ENCODE assay signal across 24 cellular contexts in the genomic region with DNA sequence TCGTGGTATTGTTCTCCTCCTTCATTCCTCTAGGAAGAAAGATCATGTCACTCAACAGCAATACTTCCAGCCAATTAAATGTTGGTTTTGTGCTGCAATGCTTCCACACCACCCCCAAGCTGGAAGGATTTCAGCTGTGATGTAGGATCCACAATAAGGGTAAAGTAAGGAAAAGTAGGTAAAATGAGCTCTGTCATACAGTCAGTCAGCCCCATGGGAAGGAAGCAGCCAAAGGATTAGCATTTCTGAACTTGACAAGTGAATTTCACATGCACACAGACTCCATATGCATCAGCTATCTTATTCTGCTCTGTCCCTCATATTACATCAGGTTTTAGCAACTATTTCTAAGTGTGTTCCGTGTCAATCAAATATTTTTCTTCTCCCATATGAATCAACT.
DNase-seq lines count a peak whose midpoint lies in the region; ATAC-seq, FAIRE-seq and TF ChIP-seq lines count a peak whose summit lies in the region.
"Had no signal": no experiment of that assay in that cellular context is flagged by ENCODE, and none has a peak within 500 bp of the region (broad histone marks: within the 10 kb centered on the region; RNA-seq: fewer than 3 reads in every experiment).

No MANE protein-coding gene starts in this region.

- H4K20me1 ChIP-seq in K562 (replicated peaks; ENCODE audit: control insufficient read depth, insufficient read depth, low read length) = no peaks in the 10 kb centered on the region
- H4K20me1 ChIP-seq in neural cell (ENCODE audit: insufficient read depth) = no peaks in the 10 kb centered on the region
- H4K20me1 ChIP-seq: BLaER1 treated with 17β-estradiol and CSF1 and Interleukin-3, amounts not matched to agents 10 nM and 100 nM had no signal

- H3K9ac ChIP-seq in K562 (ENCODE audit: insufficient read depth in 1 of 2, low read depth in 2 of 2, low read length in 2 of 2) (no peak overlapping the region), neural cell (ENCODE audit: low read length) (no peak overlapping the region)
- H3K9ac ChIP-seq: BLaER1 treated with 17β-estradiol and CSF1 and Interleukin-3, amounts not matched to agents 10 nM and 100 nM had no signal

- H2AFZ ChIP-seq in K562 (ENCODE audit: low read depth, low read length) (no peak overlapping the region), neural cell (ENCODE audit: low read depth, low read length) (no peak overlapping the region)

- TF ChIP-seq RAD21 in K562 (CRISPR knock-in tag; conservative IDR thresholded peaks at IDR 0.05 in 1 of 2, IDR thresholded peaks at IDR 0.05 in 1 of 2) (no peak), neural cell (conservative IDR thresholded peaks at IDR 0.05) (peak; percentile 34)

- H3K4me1 Mint-ChIP-seq in CD8-positive, alpha-beta memory T cell = no peaks in the 10 kb centered on the region

- WGBS in K562 (ENCODE audit: insufficient coverage, low coverage, missing lambda C conversion rate) = 39% methylated on average over 2 of the region's 2 CpGs

- TF ChIP-seq EP300 in K562 (IDR thresholded peaks at IDR 0.05; ENCODE audit: low read length) = no peak
- peak; percentile 92 for TF ChIP-seq EP300 in neural cell (conservative IDR thresholded peaks at IDR 0.05; ENCODE audit: poor library complexity, severe bottlenecking)

- no peak for TF ChIP-seq POLR2A in K562 (conservative IDR thresholded peaks at IDR 0.05)

- H3K79me2 ChIP-seq in K562 (ENCODE audit: control insufficient read depth, insufficient read depth, low read length) (no peaks in the 10 kb centered on the region), neural cell (replicated peaks; ENCODE audit: insufficient read depth, low read length) (peaks cover 17% of the 10 kb centered on the region)

- H3K9me3 Mint-ChIP-seq in CD8-positive, alpha-beta memory T cell = peaks cover 0 to 2% (median 0%) of the 10 kb centered on the region in 5 donors
- H3K9me3 Mint-ChIP-seq: CD4-positive, alpha-beta T cell; CD8-positive, alpha-beta T cell had no signal

- POLR2A ChIA-PET in A673 (lab: Charles Lee; ENCODE audit: low non-redundant PET) = no interaction called here
- POLR2A ChIA-PET in K562 (lab: Yijun Ruan, JAX) = interaction anchor here (1.6 kb wide), 1 partner anchor 20 kb away, joined by 4 read pairs; no protein-coding TSS in a partner anchor
- POLR2A ChIA-PET in CD8-positive, alpha-beta memory T cell (lab: Charles Lee) = no interaction called here

- no peak for FAIRE-seq in K562 (lab: Jason Lieb, UNC)
- FAIRE-seq in urothelium cell line (lab: Jason Lieb, UNC) = peak; percentile 95
- FAIRE-seq: A549, G401.6, GM12891, GM19239 had no signal

- H3K36me3 Mint-ChIP-seq in CD8-positive, alpha-beta memory T cell = no peaks in the 10 kb centered on the region
- H3K36me3 Mint-ChIP-seq: CD8-positive, alpha-beta T cell had no signal

- intact Hi-C loops in A673 (cut with micrococcal nuclease; ENCODE audit: unreplicated experiment) (no loop called here), K562 (cut with micrococcal nuclease) (no loop called here)

- DNase-seq in A673 (ENCODE audit: low spot score) (peak; percentile 30), K562 (ENCODE audit: extremely low read depth in 1 of 4, low spot score in 3 of 4) (no peak), urothelium cell line (ENCODE audit: low spot score) (no peak), foreskin melanocyte (no peak), activated gamma-delta T cell (lab: John Stamatoyannopoulos, UW) (no peak)
- no peak for DNase-seq in CD8-positive, alpha-beta memory T cell
- DNase-seq: ACHN; CD4-positive, alpha-beta T cell; CD8-positive, alpha-beta T cell; COR-L47; DMS 273 treated with DMSO at 0.1 percent for 48 hours; DMS153; DMS53; DMS79; DND-41; GF-D8 had no signal

- H3K4me2 ChIP-seq in K562 (ENCODE audit: insufficient read depth, low read length) (no peak overlapping the region), neural cell (ENCODE audit: low read length) (peak overlapping the region; percentile 2)
- H3K4me2 ChIP-seq: A549; BLaER1 treated with 17β-estradiol and CSF1 and Interleukin-3, amounts not matched to agents 10 nM and 100 nM had no signal

- ATAC-seq in K562 = no peak
- ATAC-seq: A549; CD8-positive, alpha-beta T cell had no signal

- H3K9me3 ChIP-seq in A673 (ENCODE audit: low read depth, low read length, poor library complexity, severe bottlenecking) = no peaks in the 10 kb centered on the region
- no peaks in the 10 kb centered on the region for H3K9me3 ChIP-seq in K562 (replicated peaks; ENCODE audit: control insufficient read depth, insufficient read depth, low read depth, low read length)
- H3K9me3 ChIP-seq in neural cell (ENCODE audit: low read length) = no peaks in the 10 kb centered on the region
- H3K9me3 ChIP-seq in CD8-positive, alpha-beta memory T cell (ENCODE audit: low read length) = no peaks in the 10 kb centered on the region
- H3K9me3 ChIP-seq: A549; BLaER1 treated with 17β-estradiol and CSF1 and Interleukin-3, amounts not matched to agents 10 nM and 100 nM had no signal

- H3K9me1 ChIP-seq in K562 (ENCODE audit: control insufficient read depth, insufficient read depth, low read length) = no peaks in the 10 kb centered on the region

- H3K27ac ChIP-seq in A673 (ENCODE audit: low read depth, low read length, poor library complexity, severe bottlenecking) = peak overlapping the region; percentile 3
- no peak overlapping the region for H3K27ac ChIP-seq in K562 (ENCODE audit: extremely low read depth, low read depth, low read length)
- H3K27ac ChIP-seq in neural cell (ENCODE audit: low read length) = peak overlapping the region; percentile 90
- no peak overlapping the region for H3K27ac ChIP-seq in CD8-positive, alpha-beta memory T cell (ENCODE audit: low read depth, low read length)
- H3K27ac ChIP-seq: 22Rv1; A549; BLaER1 treated with 17β-estradiol and CSF1 and Interleukin-3, amounts not matched to agents 10 nM and 100 nM; C4-2B had no signal

- TF ChIP-seq CTCF in A673 (conservative IDR thresholded peaks at IDR 0.05; ENCODE audit: low read depth, low read length) (no peak), K562 (IDR thresholded peaks at IDR 0.05 in 2 of 3, conservative IDR thresholded peaks at IDR 0.05 in 1 of 3; ENCODE audit: insufficient read depth in 2 of 3, low read depth in 1 of 3, low read length in 3 of 3) (no peak), neural cell (IDR thresholded peaks at IDR 0.05; ENCODE audit: poor library complexity, severe bottlenecking) (no peak)

- no peaks in the 10 kb centered on the region for H3K36me3 ChIP-seq in A673 (ENCODE audit: insufficient read depth, low read length, poor library complexity, severe bottlenecking)
- no peaks in the 10 kb centered on the region for H3K36me3 ChIP-seq in K562 (ENCODE audit: control insufficient read depth, insufficient read depth, low read length)
- H3K36me3 ChIP-seq in neural cell (ENCODE audit: insufficient read depth, low read length) = no peaks in the 10 kb centered on the region
- no peaks in the 10 kb centered on the region for H3K36me3 ChIP-seq in CD8-positive, alpha-beta memory T cell (ENCODE audit: insufficient read depth, low read length)
- H3K36me3 ChIP-seq: BLaER1 treated with 17β-estradiol and CSF1 and Interleukin-3, amounts not matched to agents 10 nM and 100 nM had no signal

- H3K27me3 ChIP-seq in A673 (replicated peaks; ENCODE audit: insufficient read depth, low read depth, low read length, poor library complexity) (no peaks in the 10 kb centered on the region), K562 (ENCODE audit: control insufficient read depth in 2 of 2, insufficient read depth in 2 of 2, low read length in 2 of 2) (no peaks in the 10 kb centered on the region), neural cell (ENCODE audit: insufficient read depth, low read depth, low read length) (no peaks in the 10 kb centered on the region)
- H3K27me3 ChIP-seq in CD8-positive, alpha-beta memory T cell (ENCODE audit: insufficient read depth, low read length, poor library complexity, severe bottlenecking) = no peaks in the 10 kb centered on the region
- H3K27me3 ChIP-seq: BLaER1 treated with 17β-estradiol and CSF1 and Interleukin-3, amounts not matched to agents 10 nM and 100 nM had no signal

- H3K4me3 Mint-ChIP-seq in CD8-positive, alpha-beta memory T cell = no peak overlapping the region
- H3K4me3 Mint-ChIP-seq: CD4-positive, alpha-beta T cell; CD8-positive, alpha-beta T cell had no signal

- H3K4me3 ChIP-seq in A673 (ENCODE audit: low read depth, low read length, poor library complexity, severe bottlenecking) (no peak overlapping the region), K562 (no peak overlapping the region), neural cell (ENCODE audit: low read length) (no peak overlapping the region)
- no peak overlapping the region for H3K4me3 ChIP-seq in CD8-positive, alpha-beta memory T cell (ENCODE audit: low read length)
- H3K4me3 ChIP-seq: A549; BLaER1 treated with 17β-estradiol and CSF1 and Interleukin-3, amounts not matched to agents 10 nM and 100 nM had no signal

- CTCF ChIA-PET in A673 (lab: Charles Lee) = no interaction called here
- CTCF ChIA-PET in K562 (lab: Yijun Ruan, JAX; ENCODE audit: low intra/inter-chr PET ratio) = no interaction called here
- CTCF ChIA-PET in CD8-positive, alpha-beta memory T cell (lab: Charles Lee) = no interaction called here

- no peak overlapping the region for H3K27ac Mint-ChIP-seq in CD8-positive, alpha-beta memory T cell
- H3K27ac Mint-ChIP-seq: CD4-positive, alpha-beta T cell; CD8-positive, alpha-beta T cell had no signal

- no TSS peak for BruUV-seq in A673 (replicated peaks; lab: Mats Ljungman, UMichigan)
- BruUV-seq in K562 (replicated peaks; lab: Mats Ljungman, UMichigan) = no TSS peak

- H3K9me2 ChIP-seq in neural cell (ENCODE audit: insufficient read depth, low read length) = no peaks in the 10 kb centered on the region

- H3F3A ChIP-seq in neural cell (ENCODE audit: insufficient read depth, low read length, poor library complexity, severe bottlenecking) = peaks cover 4% of the 10 kb centered on the region

- peaks cover 45% of the 10 kb centered on the region for H3K4me1 ChIP-seq in A673 (ENCODE audit: insufficient read depth, low read length, poor library complexity, severe bottlenecking)
- no peaks in the 10 kb centered on the region for H3K4me1 ChIP-seq in K562 (replicated peaks in 1 of 2; ENCODE audit: control insufficient read depth in 2 of 2, insufficient read depth in 2 of 2, low read length in 2 of 2)
- no peaks in the 10 kb centered on the region for H3K4me1 ChIP-seq in CD8-positive, alpha-beta memory T cell (ENCODE audit: insufficient read depth, low read length)
- H3K4me1 ChIP-seq: BLaER1 treated with 17β-estradiol and CSF1 and Interleukin-3, amounts not matched to agents 10 nM and 100 nM had no signal

- in situ Hi-C loops in K562 (cut with MboI) = no loop called here

- H3K27me3 Mint-ChIP-seq in CD8-positive, alpha-beta memory T cell = peaks cover 7 to 40% of the 10 kb centered on the region in 2 donors

TF ChIP-seq in neural cell, 6 proteins besides CTCF, POLR2A, EP300 and RAD21 (continues in another document):
- TF ChIP-seq EZH2 (IDR thresholded peaks at IDR 0.05; ENCODE audit: borderline replicate concordance, insufficient read depth, low read length, poor library complexity, severe bottlenecking) = no peak
- peak; percentile 84 for TF ChIP-seq POLR2AphosphoS5 (IDR thresholded peaks at IDR 0.05)

Comparison
In these comparisons a context has a peak if more than half of its experiments do, and no peak if none do; other contexts are left out.
1. H3K27ac ChIP-seq: peak in A673 (single experiment) and neural cell (single experiment); none in K562 (single experiment) and CD8-positive, alpha-beta memory T cell (single experiment).